ENCODE assay signal across 1 cellular context in genomic region chr6:131844243-131844841, GRCh38.
TF ChIP-seq lines count a peak whose summit lies in the region.

No MANE protein-coding gene starts in this region.

TF ChIP-seq in HepG2, 621 proteins besides CTCF, POLR2A, EP300 and RAD21 (continued from another document and continues in another):
- no peak for TF ChIP-seq SNAPC4 (CRISPR knock-in tag; IDR thresholded peaks at IDR 0.05)
- TF ChIP-seq FOXJ3 (CRISPR knock-in tag; IDR thresholded peaks at IDR 0.05; ENCODE audit: borderline replicate concordance): peak; percentile 96; the same call in 1 of the 2 replicates
- no peak for TF ChIP-seq HNRNPUL1 (IDR thresholded peaks at IDR 0.05; ENCODE audit: low read depth, low read length)
- no peak for TF ChIP-seq E2F2 (CRISPR knock-in tag; IDR thresholded peaks at IDR 0.05; ENCODE audit: borderline replicate concordance)
- TF ChIP-seq ZNF121 (CRISPR knock-in tag; IDR thresholded peaks at IDR 0.05): peak; percentile 57; the same call in 1 of the 2 replicates
- no peak; the same call in 1 of the 2 replicates for TF ChIP-seq ZNF34 (CRISPR knock-in tag; IDR thresholded peaks at IDR 0.05; ENCODE audit: borderline replicate concordance)
- TF ChIP-seq ZNF572 (CRISPR knock-in tag; IDR thresholded peaks at IDR 0.05): no peak
- peak; percentile 96; the same call in 1 of the 2 replicates for TF ChIP-seq SALL1 (CRISPR knock-in tag; IDR thresholded peaks at IDR 0.05)
- TF ChIP-seq SMARCE1 (IDR thresholded peaks at IDR 0.05; ENCODE audit: borderline replicate concordance): no peak
- no peak for TF ChIP-seq ZNF720 (CRISPR knock-in tag; IDR thresholded peaks at IDR 0.05)
- no peak; the same call in 1 of the 2 replicates for TF ChIP-seq HOXA9 (CRISPR knock-in tag; IDR thresholded peaks at IDR 0.05; ENCODE audit: borderline replicate concordance)
- TF ChIP-seq ZNF619 (CRISPR knock-in tag; IDR thresholded peaks at IDR 0.05): no peak
- no peak for TF ChIP-seq RAD51 (IDR thresholded peaks at IDR 0.05; ENCODE audit: borderline replicate concordance)
- TF ChIP-seq SOX6 (IDR thresholded peaks at IDR 0.05): no peak
- peak; percentile 89 for TF ChIP-seq SOX6 (CRISPR knock-in tag; IDR thresholded peaks at IDR 0.05)
- TF ChIP-seq SAFB2 (CRISPR knock-in tag; IDR thresholded peaks at IDR 0.05; ENCODE audit: borderline replicate concordance, low read depth): no peak
- no peak for TF ChIP-seq ZNF850 (CRISPR knock-in tag; conservative IDR thresholded peaks at IDR 0.05)
- TF ChIP-seq, protein P1, sequence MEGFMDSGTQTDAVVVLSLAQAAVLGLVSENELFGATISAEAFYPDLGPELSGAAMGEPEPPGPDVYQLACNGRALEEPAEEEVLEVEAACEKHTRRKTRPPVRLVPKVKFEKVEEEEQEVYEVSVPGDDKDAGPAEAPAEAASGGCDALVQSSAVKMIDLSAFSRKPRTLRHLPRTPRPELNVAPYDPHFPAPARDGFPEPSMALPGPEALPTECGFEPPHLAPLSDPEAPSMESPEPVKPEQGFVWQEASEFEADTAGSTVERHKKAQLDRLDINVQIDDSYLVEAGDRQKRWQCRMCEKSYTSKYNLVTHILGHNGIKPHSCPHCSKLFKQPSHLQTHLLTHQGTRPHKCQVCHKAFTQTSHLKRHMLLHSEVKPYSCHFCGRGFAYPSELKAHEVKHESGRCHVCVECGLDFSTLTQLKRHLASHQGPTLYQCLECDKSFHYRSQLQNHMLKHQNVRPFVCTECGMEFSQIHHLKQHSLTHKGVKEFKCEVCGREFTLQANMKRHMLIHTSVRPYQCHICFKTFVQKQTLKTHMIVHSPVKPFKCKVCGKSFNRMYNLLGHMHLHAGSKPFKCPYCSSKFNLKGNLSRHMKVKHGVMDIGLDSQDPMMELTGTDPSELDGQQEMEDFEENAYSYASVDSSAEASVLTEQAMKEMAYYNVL (CRISPR knock-in tag; IDR thresholded peaks at IDR 0.05; ENCODE audit: borderline replicate concordance): peak; percentile 89
- 0 out of 2 replicates have a peak, but pooled peaks have one; percentile 56 for TF ChIP-seq ZNF569 (CRISPR knock-in tag; IDR thresholded peaks at IDR 0.05; ENCODE audit: borderline replicate concordance)
- peak; percentile 81; the same call in 2 of the 3 replicates for TF ChIP-seq MXI1 (IDR thresholded peaks at IDR 0.05; ENCODE audit: borderline replicate concordance, low read depth, low read length)
- TF ChIP-seq, protein P2, sequence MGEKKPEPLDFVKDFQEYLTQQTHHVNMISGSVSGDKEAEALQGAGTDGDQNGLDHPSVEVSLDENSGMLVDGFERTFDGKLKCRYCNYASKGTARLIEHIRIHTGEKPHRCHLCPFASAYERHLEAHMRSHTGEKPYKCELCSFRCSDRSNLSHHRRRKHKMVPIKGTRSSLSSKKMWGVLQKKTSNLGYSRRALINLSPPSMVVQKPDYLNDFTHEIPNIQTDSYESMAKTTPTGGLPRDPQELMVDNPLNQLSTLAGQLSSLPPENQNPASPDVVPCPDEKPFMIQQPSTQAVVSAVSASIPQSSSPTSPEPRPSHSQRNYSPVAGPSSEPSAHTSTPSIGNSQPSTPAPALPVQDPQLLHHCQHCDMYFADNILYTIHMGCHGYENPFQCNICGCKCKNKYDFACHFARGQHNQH (CRISPR knock-in tag; IDR thresholded peaks at IDR 0.05): peak; percentile 88
- TF ChIP-seq ATF1 (CRISPR knock-in tag; IDR thresholded peaks at IDR 0.05): peak; percentile 80
- no peak; the same call in 1 of the 2 replicates for TF ChIP-seq ZNF275 (CRISPR knock-in tag; IDR thresholded peaks at IDR 0.05; ENCODE audit: borderline replicate concordance)
- no peak for TF ChIP-seq SP1 (IDR thresholded peaks at IDR 0.05)
- TF ChIP-seq SP1 (CRISPR knock-in tag; IDR thresholded peaks at IDR 0.05): 0 out of 2 replicates have a peak, but pooled peaks have one; percentile 42
- TF ChIP-seq ATF4 (CRISPR knock-in tag; IDR thresholded peaks at IDR 0.05): peak; percentile 92 to 99
- TF ChIP-seq HMGA1 (CRISPR knock-in tag; conservative IDR thresholded peaks at IDR 0.05): no peak
- peak; percentile 84 for TF ChIP-seq ZBTB21 (CRISPR knock-in tag; IDR thresholded peaks at IDR 0.05)
- peak; percentile 94 for TF ChIP-seq FOXK1 (CRISPR knock-in tag; IDR thresholded peaks at IDR 0.05; ENCODE audit: borderline replicate concordance, low read depth)
- TF ChIP-seq TCF12 (IDR thresholded peaks at IDR 0.05): no peak
- no peak for TF ChIP-seq TCF12 (CRISPR knock-in tag; IDR thresholded peaks at IDR 0.05)
- TF ChIP-seq ZNF10 (CRISPR knock-in tag; IDR thresholded peaks at IDR 0.05; ENCODE audit: borderline replicate concordance, low read depth): no peak
- no peak for TF ChIP-seq HOXA7 (CRISPR knock-in tag; IDR thresholded peaks at IDR 0.05)
- no peak for TF ChIP-seq ZFP36L1 (CRISPR knock-in tag; IDR thresholded peaks at IDR 0.05)
- no peak for TF ChIP-seq SYNCRIP (IDR thresholded peaks at IDR 0.05; ENCODE audit: insufficient read depth, low read depth, low read length)
- peak; percentile 98 for TF ChIP-seq SAP130 (CRISPR knock-in tag; IDR thresholded peaks at IDR 0.05; ENCODE audit: low read depth)
- no peak for TF ChIP-seq HES4 (CRISPR knock-in tag; IDR thresholded peaks at IDR 0.05; ENCODE audit: borderline replicate concordance)
- no peak for TF ChIP-seq TOE1 (CRISPR knock-in tag; IDR thresholded peaks at IDR 0.05)
- no peak for TF ChIP-seq ZNF180 (CRISPR knock-in tag; IDR thresholded peaks at IDR 0.05; ENCODE audit: borderline replicate concordance, low read depth)
- TF ChIP-seq FOSL1 (CRISPR knock-in tag; IDR thresholded peaks at IDR 0.05; ENCODE audit: borderline replicate concordance): no peak
- TF ChIP-seq ZNF766 (CRISPR knock-in tag; IDR thresholded peaks at IDR 0.05; ENCODE audit: borderline replicate concordance): no peak
- peak; percentile 97 for TF ChIP-seq DPF2 (CRISPR knock-in tag; IDR thresholded peaks at IDR 0.05; ENCODE audit: borderline replicate concordance, low read depth)
- no peak; the same call in 1 of the 2 replicates for TF ChIP-seq NR2F2 (IDR thresholded peaks at IDR 0.05; ENCODE audit: borderline replicate concordance, low read depth)
- TF ChIP-seq ZEB1 (IDR thresholded peaks at IDR 0.05; ENCODE audit: insufficient replicate concordance, low read depth): no peak
- TF ChIP-seq, protein P3, sequence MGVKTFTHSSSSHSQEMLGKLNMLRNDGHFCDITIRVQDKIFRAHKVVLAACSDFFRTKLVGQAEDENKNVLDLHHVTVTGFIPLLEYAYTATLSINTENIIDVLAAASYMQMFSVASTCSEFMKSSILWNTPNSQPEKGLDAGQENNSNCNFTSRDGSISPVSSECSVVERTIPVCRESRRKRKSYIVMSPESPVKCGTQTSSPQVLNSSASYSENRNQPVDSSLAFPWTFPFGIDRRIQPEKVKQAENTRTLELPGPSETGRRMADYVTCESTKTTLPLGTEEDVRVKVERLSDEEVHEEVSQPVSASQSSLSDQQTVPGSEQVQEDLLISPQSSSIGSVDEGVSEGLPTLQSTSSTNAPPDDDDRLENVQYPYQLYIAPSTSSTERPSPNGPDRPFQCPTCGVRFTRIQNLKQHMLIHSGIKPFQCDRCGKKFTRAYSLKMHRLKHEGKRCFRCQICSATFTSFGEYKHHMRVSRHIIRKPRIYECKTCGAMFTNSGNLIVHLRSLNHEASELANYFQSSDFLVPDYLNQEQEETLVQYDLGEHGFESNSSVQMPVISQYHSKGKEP (CRISPR knock-in tag; IDR thresholded peaks at IDR 0.05): no peak
- peak; percentile 88 for TF ChIP-seq CREM (IDR thresholded peaks at IDR 0.05)
- TF ChIP-seq CREM (CRISPR knock-in tag; IDR thresholded peaks at IDR 0.05): no peak
